ENCODE assay signal across 1 cellular context in the genomic region with DNA sequence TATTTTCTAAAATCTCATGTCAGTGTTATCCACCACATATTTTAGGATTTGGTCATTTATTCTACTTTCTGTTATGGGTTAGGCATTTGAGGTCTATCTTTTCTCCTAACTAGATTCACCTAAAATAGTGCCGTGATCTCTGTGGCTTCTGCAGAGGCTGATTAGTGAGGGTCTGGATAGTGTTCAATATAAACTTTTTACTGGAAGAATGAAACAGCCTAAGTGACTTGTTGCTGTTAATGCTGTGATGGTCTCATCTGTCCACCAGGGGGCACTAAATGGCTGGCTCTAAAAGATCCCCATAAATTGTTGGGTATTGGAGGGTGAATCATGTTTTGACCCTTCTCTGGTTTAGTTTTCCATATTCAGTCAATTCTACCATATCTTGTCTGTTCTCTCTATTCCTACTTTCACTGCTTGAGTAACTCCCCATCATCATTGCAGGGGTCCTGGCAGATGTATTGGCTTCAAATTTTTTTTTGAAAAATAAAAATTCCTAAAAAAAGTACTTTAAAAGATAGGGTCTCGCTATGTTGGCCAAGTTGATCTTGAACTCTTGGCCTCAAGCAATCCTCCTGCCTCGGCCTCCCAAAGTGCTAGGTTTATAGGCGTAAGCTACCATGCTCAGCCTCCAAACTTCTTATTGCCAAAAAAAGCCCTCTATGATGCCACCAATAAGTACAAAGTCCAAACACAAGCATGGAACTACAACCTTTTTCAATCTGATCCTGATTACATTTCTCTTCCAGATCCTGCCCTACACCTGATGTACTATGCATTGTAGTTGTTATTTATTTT.
TF ChIP-seq lines count a peak whose summit lies in the region.

No MANE protein-coding gene starts in this region.

TF ChIP-seq in K562, 482 proteins besides CTCF, POLR2A, EP300 and RAD21 (continued from another document and continues in another):
- TF ChIP-seq, protein P1, sequence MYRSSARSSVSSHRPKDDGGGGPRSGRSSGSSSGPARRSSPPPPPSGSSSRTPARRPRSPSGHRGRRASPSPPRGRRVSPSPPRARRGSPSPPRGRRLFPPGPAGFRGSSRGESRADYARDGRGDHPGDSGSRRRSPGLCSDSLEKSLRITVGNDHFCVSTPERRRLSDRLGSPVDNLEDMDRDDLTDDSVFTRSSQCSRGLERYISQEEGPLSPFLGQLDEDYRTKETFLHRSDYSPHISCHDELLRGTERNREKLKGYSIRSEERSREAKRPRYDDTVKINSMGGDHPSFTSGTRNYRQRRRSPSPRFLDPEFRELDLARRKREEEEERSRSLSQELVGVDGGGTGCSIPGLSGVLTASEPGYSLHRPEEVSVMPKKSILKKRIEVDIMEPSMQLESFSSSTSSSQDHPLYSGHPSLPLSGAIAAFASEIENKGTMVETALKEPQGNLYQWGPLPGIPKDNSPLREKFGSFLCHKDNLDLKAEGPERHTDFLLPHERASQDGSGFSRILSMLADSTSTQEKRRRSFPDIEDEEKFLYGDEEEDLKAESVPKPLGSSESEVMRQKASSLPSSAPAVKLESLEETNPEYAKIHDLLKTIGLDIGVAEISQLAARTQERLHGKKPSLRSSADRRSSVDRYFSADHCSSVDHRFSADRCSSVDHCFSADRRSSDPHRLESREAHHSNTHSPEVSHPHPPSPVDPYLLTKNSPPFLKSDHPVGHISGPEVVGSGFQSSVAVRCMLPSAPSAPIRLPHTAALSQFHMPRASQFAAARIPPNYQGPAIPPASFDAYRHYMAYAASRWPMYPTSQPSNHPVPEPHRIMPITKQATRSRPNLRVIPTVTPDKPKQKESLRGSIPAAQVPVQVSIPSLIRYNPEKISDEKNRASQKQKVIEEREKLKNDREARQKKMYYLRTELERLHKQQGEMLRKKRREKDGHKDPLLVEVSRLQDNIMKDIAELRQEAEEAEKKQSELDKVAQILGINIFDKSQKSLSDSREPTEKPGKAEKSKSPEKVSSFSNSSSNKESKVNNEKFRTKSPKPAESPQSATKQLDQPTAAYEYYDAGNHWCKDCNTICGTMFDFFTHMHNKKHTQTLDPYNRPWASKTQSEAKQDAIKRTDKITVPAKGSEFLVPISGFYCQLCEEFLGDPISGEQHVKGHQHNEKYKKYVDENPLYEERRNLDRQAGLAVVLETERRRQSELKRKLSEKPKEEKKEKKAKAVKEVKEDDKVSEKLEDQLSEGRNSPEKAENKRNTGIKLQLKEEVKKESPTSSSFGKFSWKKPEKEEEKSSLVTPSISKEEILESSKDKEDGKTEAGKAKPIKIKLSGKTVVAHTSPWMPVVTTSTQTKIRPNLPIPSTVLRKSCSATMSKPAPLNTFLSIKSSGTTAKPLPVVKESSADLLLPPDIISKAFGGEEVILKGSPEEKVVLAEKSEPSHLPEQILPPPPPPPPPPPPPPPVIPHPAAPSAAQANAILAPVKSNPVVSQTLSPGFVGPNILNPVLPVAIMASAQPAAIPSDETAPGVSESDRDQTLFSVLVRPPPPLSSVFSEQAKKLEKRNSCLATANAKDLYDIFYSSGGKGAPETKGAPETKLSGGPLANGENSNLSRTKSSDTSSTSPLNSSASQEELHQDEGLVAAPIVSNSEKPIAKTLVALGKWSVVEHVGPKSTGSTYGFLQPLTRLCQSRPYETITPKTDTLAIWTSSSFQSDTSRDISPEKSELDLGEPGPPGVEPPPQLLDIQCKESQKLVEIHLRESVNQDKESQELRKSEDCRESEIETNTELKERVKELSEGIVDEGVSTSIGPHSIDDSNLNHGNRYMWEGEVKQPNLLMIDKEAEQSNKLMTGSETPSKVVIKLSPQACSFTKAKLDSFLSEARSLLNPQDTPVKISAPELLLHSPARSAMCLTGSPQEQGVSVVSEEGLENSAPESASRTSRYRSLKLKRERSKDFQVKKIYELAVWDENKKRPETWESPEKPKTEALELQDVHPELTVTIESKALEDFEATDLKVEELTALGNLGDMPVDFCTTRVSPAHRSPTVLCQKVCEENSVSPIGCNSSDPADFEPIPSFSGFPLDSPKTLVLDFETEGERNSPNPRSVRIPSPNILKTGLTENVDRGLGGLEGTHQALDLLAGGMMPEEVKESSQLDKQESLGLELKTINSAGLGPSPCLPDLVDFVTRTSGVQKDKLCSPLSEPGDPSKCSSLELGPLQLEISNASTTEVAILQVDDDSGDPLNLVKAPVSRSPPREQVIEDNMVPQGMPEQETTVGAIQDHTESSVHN (IDR thresholded peaks at IDR 0.05; ENCODE audit: borderline replicate concordance in 1 of 2, low read depth in 1 of 2): no peak
- no peak for TF ChIP-seq MYBL2 (IDR thresholded peaks at IDR 0.05; ENCODE audit: low read depth)
- no peak for TF ChIP-seq MYBL2 (CRISPR knock-in tag; IDR thresholded peaks at IDR 0.05; ENCODE audit: borderline replicate concordance)
- TF ChIP-seq ZNF584 (CRISPR knock-in tag; IDR thresholded peaks at IDR 0.05; ENCODE audit: low read depth): no peak
- TF ChIP-seq HMG20A (CRISPR knock-in tag; conservative IDR thresholded peaks at IDR 0.05): no peak
- no peak for TF ChIP-seq NR2C2 (CRISPR knock-in tag; IDR thresholded peaks at IDR 0.05)
- no peak for TF ChIP-seq NR2C2 (tag; IDR thresholded peaks at IDR 0.05)
- TF ChIP-seq, protein P2, sequence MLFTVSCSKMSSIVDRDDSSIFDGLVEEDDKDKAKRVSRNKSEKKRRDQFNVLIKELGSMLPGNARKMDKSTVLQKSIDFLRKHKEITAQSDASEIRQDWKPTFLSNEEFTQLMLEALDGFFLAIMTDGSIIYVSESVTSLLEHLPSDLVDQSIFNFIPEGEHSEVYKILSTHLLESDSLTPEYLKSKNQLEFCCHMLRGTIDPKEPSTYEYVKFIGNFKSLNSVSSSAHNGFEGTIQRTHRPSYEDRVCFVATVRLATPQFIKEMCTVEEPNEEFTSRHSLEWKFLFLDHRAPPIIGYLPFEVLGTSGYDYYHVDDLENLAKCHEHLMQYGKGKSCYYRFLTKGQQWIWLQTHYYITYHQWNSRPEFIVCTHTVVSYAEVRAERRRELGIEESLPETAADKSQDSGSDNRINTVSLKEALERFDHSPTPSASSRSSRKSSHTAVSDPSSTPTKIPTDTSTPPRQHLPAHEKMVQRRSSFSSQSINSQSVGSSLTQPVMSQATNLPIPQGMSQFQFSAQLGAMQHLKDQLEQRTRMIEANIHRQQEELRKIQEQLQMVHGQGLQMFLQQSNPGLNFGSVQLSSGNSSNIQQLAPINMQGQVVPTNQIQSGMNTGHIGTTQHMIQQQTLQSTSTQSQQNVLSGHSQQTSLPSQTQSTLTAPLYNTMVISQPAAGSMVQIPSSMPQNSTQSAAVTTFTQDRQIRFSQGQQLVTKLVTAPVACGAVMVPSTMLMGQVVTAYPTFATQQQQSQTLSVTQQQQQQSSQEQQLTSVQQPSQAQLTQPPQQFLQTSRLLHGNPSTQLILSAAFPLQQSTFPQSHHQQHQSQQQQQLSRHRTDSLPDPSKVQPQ (CRISPR knock-in tag; IDR thresholded peaks at IDR 0.05; ENCODE audit: borderline replicate concordance): no peak
- TF ChIP-seq, protein P3, sequence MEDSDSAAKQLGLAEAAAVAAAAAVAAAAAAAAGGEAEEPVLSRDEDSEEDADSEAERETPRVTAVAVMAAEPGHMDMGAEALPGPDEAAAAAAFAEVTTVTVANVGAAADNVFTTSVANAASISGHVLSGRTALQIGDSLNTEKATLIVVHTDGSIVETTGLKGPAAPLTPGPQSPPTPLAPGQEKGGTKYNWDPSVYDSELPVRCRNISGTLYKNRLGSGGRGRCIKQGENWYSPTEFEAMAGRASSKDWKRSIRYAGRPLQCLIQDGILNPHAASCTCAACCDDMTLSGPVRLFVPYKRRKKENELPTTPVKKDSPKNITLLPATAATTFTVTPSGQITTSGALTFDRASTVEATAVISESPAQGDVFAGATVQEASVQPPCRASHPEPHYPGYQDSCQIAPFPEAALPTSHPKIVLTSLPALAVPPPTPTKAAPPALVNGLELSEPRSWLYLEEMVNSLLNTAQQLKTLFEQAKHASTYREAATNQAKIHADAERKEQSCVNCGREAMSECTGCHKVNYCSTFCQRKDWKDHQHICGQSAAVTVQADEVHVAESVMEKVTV (CRISPR knock-in tag; IDR thresholded peaks at IDR 0.05): peak; percentile 87
- no peak for TF ChIP-seq HMG20B (CRISPR knock-in tag; IDR thresholded peaks at IDR 0.05)
- no peak for TF ChIP-seq ZKSCAN8 (CRISPR knock-in tag; IDR thresholded peaks at IDR 0.05)
- no peak for TF ChIP-seq SAFB2 (IDR thresholded peaks at IDR 0.05; ENCODE audit: borderline replicate concordance, low read depth, low read length, severe bottlenecking)
- TF ChIP-seq SMC3 (conservative IDR thresholded peaks at IDR 0.05; ENCODE audit: insufficient read depth, low read depth, low read length): peak; percentile 90
- no peak for TF ChIP-seq YBX1 (IDR thresholded peaks at IDR 0.05)
- TF ChIP-seq FOSL1 (tag; conservative IDR thresholded peaks at IDR 0.05): 0 out of 2 replicates have a peak, but pooled peaks have one; percentile 39
- no peak for TF ChIP-seq ZNF134 (CRISPR knock-in tag; conservative IDR thresholded peaks at IDR 0.05)
- TF ChIP-seq HNRNPK (IDR thresholded peaks at IDR 0.05; ENCODE audit: low read depth, low read length, poor library complexity, severe bottlenecking): no peak
- TF ChIP-seq, protein P4, sequence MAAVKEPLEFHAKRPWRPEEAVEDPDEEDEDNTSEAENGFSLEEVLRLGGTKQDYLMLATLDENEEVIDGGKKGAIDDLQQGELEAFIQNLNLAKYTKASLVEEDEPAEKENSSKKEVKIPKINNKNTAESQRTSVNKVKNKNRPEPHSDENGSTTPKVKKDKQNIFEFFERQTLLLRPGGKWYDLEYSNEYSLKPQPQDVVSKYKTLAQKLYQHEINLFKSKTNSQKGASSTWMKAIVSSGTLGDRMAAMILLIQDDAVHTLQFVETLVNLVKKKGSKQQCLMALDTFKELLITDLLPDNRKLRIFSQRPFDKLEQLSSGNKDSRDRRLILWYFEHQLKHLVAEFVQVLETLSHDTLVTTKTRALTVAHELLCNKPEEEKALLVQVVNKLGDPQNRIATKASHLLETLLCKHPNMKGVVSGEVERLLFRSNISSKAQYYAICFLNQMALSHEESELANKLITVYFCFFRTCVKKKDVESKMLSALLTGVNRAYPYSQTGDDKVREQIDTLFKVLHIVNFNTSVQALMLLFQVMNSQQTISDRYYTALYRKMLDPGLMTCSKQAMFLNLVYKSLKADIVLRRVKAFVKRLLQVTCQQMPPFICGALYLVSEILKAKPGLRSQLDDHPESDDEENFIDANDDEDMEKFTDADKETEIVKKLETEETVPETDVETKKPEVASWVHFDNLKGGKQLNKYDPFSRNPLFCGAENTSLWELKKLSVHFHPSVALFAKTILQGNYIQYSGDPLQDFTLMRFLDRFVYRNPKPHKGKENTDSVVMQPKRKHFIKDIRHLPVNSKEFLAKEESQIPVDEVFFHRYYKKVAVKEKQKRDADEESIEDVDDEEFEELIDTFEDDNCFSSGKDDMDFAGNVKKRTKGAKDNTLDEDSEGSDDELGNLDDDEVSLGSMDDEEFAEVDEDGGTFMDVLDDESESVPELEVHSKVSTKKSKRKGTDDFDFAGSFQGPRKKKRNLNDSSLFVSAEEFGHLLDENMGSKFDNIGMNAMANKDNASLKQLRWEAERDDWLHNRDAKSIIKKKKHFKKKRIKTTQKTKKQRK (IDR thresholded peaks at IDR 0.05; ENCODE audit: borderline replicate concordance, low read depth, low read length): no peak
- no peak for TF ChIP-seq NFIX (CRISPR knock-in tag; IDR thresholded peaks at IDR 0.05; ENCODE audit: low read depth)
- no peak for TF ChIP-seq ZNF239 (CRISPR knock-in tag; IDR thresholded peaks at IDR 0.05)
- TF ChIP-seq TCFL5 (CRISPR knock-in tag; conservative IDR thresholded peaks at IDR 0.05): no peak
- TF ChIP-seq, protein P5, sequence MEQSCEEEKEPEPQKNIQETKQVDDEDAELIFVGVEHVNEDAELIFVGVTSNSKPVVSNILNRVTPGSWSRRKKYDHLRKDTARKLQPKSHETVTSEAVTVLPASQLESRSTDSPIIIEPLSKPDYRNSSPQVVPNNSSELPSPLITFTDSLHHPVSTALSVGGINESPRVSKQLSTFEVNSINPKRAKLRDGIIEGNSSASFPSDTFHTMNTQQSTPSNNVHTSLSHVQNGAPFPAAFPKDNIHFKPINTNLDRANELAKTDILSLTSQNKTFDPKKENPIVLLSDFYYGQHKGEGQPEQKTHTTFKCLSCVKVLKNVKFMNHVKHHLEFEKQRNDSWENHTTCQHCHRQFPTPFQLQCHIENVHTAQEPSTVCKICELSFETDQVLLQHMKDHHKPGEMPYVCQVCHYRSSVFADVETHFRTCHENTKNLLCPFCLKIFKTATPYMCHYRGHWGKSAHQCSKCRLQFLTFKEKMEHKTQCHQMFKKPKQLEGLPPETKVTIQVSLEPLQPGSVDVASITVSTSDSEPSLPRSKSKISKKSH (CRISPR knock-in tag; IDR thresholded peaks at IDR 0.05): no peak
- no peak for TF ChIP-seq ZEB2 (IDR thresholded peaks at IDR 0.05)
- TF ChIP-seq, protein P6, sequence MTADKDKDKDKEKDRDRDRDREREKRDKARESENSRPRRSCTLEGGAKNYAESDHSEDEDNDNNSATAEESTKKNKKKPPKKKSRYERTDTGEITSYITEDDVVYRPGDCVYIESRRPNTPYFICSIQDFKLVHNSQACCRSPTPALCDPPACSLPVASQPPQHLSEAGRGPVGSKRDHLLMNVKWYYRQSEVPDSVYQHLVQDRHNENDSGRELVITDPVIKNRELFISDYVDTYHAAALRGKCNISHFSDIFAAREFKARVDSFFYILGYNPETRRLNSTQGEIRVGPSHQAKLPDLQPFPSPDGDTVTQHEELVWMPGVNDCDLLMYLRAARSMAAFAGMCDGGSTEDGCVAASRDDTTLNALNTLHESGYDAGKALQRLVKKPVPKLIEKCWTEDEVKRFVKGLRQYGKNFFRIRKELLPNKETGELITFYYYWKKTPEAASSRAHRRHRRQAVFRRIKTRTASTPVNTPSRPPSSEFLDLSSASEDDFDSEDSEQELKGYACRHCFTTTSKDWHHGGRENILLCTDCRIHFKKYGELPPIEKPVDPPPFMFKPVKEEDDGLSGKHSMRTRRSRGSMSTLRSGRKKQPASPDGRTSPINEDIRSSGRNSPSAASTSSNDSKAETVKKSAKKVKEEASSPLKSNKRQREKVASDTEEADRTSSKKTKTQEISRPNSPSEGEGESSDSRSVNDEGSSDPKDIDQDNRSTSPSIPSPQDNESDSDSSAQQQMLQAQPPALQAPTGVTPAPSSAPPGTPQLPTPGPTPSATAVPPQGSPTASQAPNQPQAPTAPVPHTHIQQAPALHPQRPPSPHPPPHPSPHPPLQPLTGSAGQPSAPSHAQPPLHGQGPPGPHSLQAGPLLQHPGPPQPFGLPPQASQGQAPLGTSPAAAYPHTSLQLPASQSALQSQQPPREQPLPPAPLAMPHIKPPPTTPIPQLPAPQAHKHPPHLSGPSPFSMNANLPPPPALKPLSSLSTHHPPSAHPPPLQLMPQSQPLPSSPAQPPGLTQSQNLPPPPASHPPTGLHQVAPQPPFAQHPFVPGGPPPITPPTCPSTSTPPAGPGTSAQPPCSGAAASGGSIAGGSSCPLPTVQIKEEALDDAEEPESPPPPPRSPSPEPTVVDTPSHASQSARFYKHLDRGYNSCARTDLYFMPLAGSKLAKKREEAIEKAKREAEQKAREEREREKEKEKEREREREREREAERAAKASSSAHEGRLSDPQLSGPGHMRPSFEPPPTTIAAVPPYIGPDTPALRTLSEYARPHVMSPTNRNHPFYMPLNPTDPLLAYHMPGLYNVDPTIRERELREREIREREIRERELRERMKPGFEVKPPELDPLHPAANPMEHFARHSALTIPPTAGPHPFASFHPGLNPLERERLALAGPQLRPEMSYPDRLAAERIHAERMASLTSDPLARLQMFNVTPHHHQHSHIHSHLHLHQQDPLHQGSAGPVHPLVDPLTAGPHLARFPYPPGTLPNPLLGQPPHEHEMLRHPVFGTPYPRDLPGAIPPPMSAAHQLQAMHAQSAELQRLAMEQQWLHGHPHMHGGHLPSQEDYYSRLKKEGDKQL (CRISPR knock-in tag; IDR thresholded peaks at IDR 0.05; ENCODE audit: borderline replicate concordance): no peak
- no peak for TF ChIP-seq SPI1 (IDR thresholded peaks at IDR 0.05; ENCODE audit: borderline replicate concordance, low read depth, low read length)
- no peak for TF ChIP-seq FIP1L1 (IDR thresholded peaks at IDR 0.05; ENCODE audit: low read depth, low read length, poor library complexity, severe bottlenecking)
- TF ChIP-seq ZNF76 (CRISPR knock-in tag; IDR thresholded peaks at IDR 0.05; ENCODE audit: borderline replicate concordance): no peak
